8 cellular contexts compared by ENCODE assay signal in the genomic region with DNA sequence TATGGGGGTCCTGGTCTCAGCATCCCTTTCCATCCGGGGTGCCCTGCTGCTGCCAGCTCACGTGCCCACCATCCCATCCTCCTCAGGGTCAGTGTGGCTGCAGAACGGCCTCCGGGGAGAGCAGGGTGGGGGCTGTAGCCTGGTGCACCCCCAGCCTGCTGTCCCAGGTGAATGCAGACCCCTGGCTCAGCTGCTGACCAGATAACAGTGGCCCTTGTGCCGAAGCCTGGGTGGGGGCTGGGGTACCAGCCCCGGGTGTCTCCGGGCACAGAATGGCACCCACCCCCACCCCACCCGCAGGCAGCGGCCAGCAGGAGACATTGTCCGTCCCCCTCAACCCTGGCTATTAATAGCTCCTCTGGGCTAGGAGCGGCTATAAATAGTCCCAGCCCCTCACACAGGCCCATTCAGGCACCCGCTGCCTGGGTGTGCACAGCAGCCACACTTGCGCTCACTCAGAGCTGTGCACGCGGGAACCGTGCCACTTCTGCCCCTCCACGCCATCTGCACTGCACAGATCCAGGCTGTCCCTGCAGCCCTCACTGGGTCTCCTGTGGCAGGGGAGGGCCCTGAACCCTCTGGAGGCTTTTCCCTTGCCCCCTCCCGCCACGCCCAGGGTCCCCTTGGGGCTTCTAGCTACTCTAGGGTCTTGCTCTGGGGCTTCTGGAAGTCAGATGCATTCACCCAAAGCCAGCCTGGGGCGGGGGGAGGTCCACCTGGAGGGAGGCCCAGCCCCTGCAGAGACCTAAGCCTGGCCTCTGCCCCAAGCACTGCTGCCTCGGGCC. TPM values are rescaled to one million over a fixed set of nuclear protein-coding genes. Genes with fewer than 3 reads are reported as not detected.
DNase-seq lines count a peak whose midpoint lies in the region; ATAC-seq and TF ChIP-seq lines count a peak whose summit lies in the region.

No MANE protein-coding gene starts in this region.

- H3K9ac ChIP-seq in mucosa of rectum (ENCODE audit: low read depth in 1 of 2, low read length in 2 of 2): peak overlapping the region in 1 of 2 donors; percentile 63

- no peak for DNase-seq in activated T-cell treated with anti-CD3 and anti-CD28 coated beads, Interleukin-2, amount 50 U/mL, for 4 hours
- DNase-seq in activated T-cell treated with anti-CD3 and anti-CD28 coated beads, Interleukin-2, amount 50 U/mL, for 48 hours: no peak
- DNase-seq in dermis blood vessel endothelial cell: peak; percentile 52
- DNase-seq in type B pancreatic cell (ENCODE audit: extremely low spot score, unreplicated experiment): no peak
- DNase-seq in NCI-H2107 (lab: John Stamatoyannopoulos, UW): no peak
- no peak for DNase-seq in H4 (ENCODE audit: low spot score)
- DNase-seq in NCI-H128 (lab: John Stamatoyannopoulos, UW; ENCODE audit: unreplicated experiment): no peak

- peaks cover 19 to 24% of the 10 kb centered on the region in 2 donors for H3K4me1 ChIP-seq in mucosa of rectum (ENCODE audit: control insufficient read depth in 2 of 2, insufficient read depth in 2 of 2, low read length in 2 of 2)

- ATAC-seq in activated T-cell treated with anti-CD3 and anti-CD28 coated beads, Interleukin-2, amount 50 U/mL, for 4 hours: no peak

- peak overlapping the region; percentile 55 to 68 for H3K27ac ChIP-seq in mucosa of rectum (ENCODE audit: low read depth in 2 of 2, low read length in 2 of 2)

- no peak for TF ChIP-seq CTCF in type B pancreatic cell (conservative IDR thresholded peaks at IDR 0.05)

- no peaks in the 10 kb centered on the region for H3K9me3 Mint-ChIP-seq in activated T-cell treated with anti-CD3 and anti-CD28 coated beads, Interleukin-2, amount 50 U/mL, for 4 hours
- no peaks in the 10 kb centered on the region for H3K9me3 Mint-ChIP-seq in type B pancreatic cell

- H3K27me3 Mint-ChIP-seq in activated T-cell treated with anti-CD3 and anti-CD28 coated beads, Interleukin-2, amount 50 U/mL, for 4 hours (ENCODE audit: low read depth): no peaks in the 10 kb centered on the region
- H3K27me3 Mint-ChIP-seq in type B pancreatic cell: no peaks in the 10 kb centered on the region

- H3K36me3 Mint-ChIP-seq in activated T-cell treated with anti-CD3 and anti-CD28 coated beads, Interleukin-2, amount 50 U/mL, for 4 hours (ENCODE audit: insufficient read depth): no peaks in the 10 kb centered on the region
- no peaks in the 10 kb centered on the region for H3K36me3 Mint-ChIP-seq in type B pancreatic cell

- no peaks in the 10 kb centered on the region for H3K36me3 ChIP-seq in mucosa of rectum (ENCODE audit: control insufficient read depth in 2 of 2, insufficient read depth in 2 of 2, low read length in 2 of 2)

- peaks cover 22% of the 10 kb centered on the region for H3K4me1 Mint-ChIP-seq in activated T-cell treated with anti-CD3 and anti-CD28 coated beads, Interleukin-2, amount 50 U/mL, for 4 hours (ENCODE audit: low read depth)
- peaks cover 4% of the 10 kb centered on the region for H3K4me1 Mint-ChIP-seq in type B pancreatic cell (ENCODE audit: unreplicated experiment)

- H3K4me3 Mint-ChIP-seq in activated T-cell treated with anti-CD3 and anti-CD28 coated beads, Interleukin-2, amount 50 U/mL, for 4 hours: peak overlapping the region; percentile 64
- H3K4me3 Mint-ChIP-seq in type B pancreatic cell: no peak overlapping the region

- H3K27ac Mint-ChIP-seq in type B pancreatic cell: peak overlapping the region; percentile 48

- H3K27me3 ChIP-seq in mucosa of rectum (ENCODE audit: control insufficient read depth in 2 of 2, insufficient read depth in 2 of 2, low read length in 2 of 2): no peaks in the 10 kb centered on the region

- no peak overlapping the region for H3K4me3 ChIP-seq in mucosa of rectum (ENCODE audit: low read length in 2 of 2)

- no peaks in the 10 kb centered on the region for H3K9me3 ChIP-seq in mucosa of rectum (ENCODE audit: control insufficient read depth in 2 of 2, low read length in 2 of 2)

RNA-seq across cellular contexts. Expression of gene CRELD2, which starts 18.7 kb away (rescaled TPM):
- 10 to 100 TPM; 62.8 to 71.2 (median 64.2) TPM for total RNA-seq in activated T-cell treated with anti-CD3 and anti-CD28 coated beads, Interleukin-2, amount 50 U/mL, for 4 hours
- total RNA-seq in dermis blood vessel endothelial cell (77.4 and 123 TPM in 2 replicates), type B pancreatic cell (ENCODE audit: low replicate concordance) (45.2 and 55.8 TPM in 2 replicates)
- total RNA-seq in H4 (2014; rRNA removed; shearing (Covaris generic)): 95.9 and 113 TPM in 2 replicates

RNA-seq across cellular contexts. Expression of gene ALG12, which starts 18.9 kb away (rescaled TPM):
- 10 to 100 TPM; 13.5 to 18.6 (median 14.6) TPM for total RNA-seq in activated T-cell treated with anti-CD3 and anti-CD28 coated beads, Interleukin-2, amount 50 U/mL, for 4 hours
- total RNA-seq in dermis blood vessel endothelial cell (14.6 and 24.7 TPM in 2 replicates), type B pancreatic cell (ENCODE audit: low replicate concordance) (30.0 and 37.6 TPM in 2 replicates)
- total RNA-seq in H4 (2014; rRNA removed; shearing (Covaris generic)): 13.9 and 22.3 TPM in 2 replicates

RNA-seq across cellular contexts. Expression of gene PIM3, which starts 23.4 kb away (rescaled TPM):
- total RNA-seq in activated T-cell treated with anti-CD3 and anti-CD28 coated beads, Interleukin-2, amount 50 U/mL, for 4 hours: 100 to 1,000 TPM; 426 to 498 (median 461) TPM
- total RNA-seq in dermis blood vessel endothelial cell: 463 and 464 TPM in 2 replicates
- 36.7 and 58.6 TPM in 2 replicates for total RNA-seq in type B pancreatic cell (ENCODE audit: low replicate concordance)
- total RNA-seq in H4 (2014; rRNA removed; shearing (Covaris generic)): 18.6 and 30.3 TPM in 2 replicates
